1 cellular context compared by ENCODE assay signal in genomic region chrX:48468247-48468671, GRCh38.
TF ChIP-seq lines count a peak whose summit lies in the region.

No MANE protein-coding gene starts in this region.

TF ChIP-seq in HepG2, 621 proteins besides CTCF, POLR2A, EP300 and RAD21:
- TF ChIP-seq ATM (IDR thresholded peaks at IDR 0.05; ENCODE audit: borderline replicate concordance) (no peak), PATZ1 (CRISPR knock-in tag; IDR thresholded peaks at IDR 0.05) (0 out of 2 replicates have a peak, but pooled peaks have one; percentile 21), MYC (CRISPR knock-in tag; IDR thresholded peaks at IDR 0.05; ENCODE audit: borderline replicate concordance) (peak; percentile 69), SAP130 (CRISPR knock-in tag; IDR thresholded peaks at IDR 0.05; ENCODE audit: low read depth) (peak; percentile 48; the same call in 1 of the 2 replicates), FOXK1 (CRISPR knock-in tag; IDR thresholded peaks at IDR 0.05; ENCODE audit: borderline replicate concordance, low read depth) (no peak), MAX (IDR thresholded peaks at IDR 0.05) (peak; percentile 74; the same call in 1 of the 2 replicates), ZNF530 (CRISPR knock-in tag; IDR thresholded peaks at IDR 0.05; ENCODE audit: low read depth) (no peak), MNT (IDR thresholded peaks at IDR 0.05) (peak; percentile 44; the same call in 1 of the 2 replicates), TFDP1 (CRISPR knock-in tag; IDR thresholded peaks at IDR 0.05; ENCODE audit: borderline replicate concordance) (peak; percentile 25; the same call in 1 of the 2 replicates)
